ENCODE assay signal across 15 cellular contexts in the genomic region with DNA sequence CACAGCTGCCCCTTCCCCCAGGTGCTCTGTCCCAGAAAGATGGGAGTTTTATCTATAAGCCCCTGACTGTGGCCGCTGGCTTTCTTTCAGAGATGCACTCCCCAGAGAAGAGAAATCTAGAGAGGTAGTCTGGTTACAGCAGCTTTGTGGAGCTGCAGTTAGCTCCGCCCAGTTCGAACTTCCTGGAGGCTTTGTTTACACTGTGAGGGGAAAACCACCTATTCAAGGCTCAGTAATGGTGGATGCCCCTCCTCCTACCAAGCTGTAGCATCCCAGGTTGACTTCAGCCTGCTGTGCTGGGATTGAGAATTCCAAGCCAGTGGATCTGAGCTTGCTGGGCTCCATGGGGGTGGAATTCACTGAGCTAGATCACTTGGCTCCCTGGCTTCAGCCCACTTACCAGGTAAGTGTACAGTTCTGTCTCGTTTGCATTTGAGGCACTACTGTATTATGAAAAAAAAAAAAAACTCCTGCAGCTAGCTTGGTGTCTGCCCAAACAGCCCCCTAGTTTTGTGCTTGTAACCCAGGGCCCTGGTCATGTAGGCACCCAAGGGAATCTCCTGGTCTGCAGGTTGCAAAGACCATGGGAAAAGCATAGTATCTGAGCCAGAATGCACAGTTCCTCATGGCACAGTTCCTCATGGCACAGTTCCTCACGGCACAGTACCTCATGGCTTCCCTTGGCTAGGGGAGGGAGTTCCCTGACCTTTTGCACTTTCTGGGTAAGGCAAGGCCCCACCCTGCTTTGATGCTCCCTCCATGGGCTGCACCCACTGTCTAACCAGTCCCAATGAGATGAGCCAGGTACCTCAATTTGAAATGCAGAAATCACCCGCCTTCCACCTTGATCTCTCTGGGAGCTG.
DNase-seq lines count a peak whose midpoint lies in the region; ATAC-seq and TF ChIP-seq lines count a peak whose summit lies in the region.
"Had no signal": no experiment of that assay in that cellular context is flagged by ENCODE, and none has a peak within 500 bp of the region (broad histone marks: within the 10 kb centered on the region; RNA-seq: fewer than 3 reads in every experiment).

No MANE protein-coding gene starts in this region.

- no peak overlapping the region for H2BK12ac ChIP-seq in H9 (ENCODE audit: insufficient read length, low read depth, low read length)

- no peak overlapping the region for H2BK20ac ChIP-seq in H9 (ENCODE audit: low read depth, low read length, poor library complexity, severe bottlenecking)

- H3K79me1 ChIP-seq in H9 (ENCODE audit: insufficient read depth, low read depth, low read length, poor library complexity, severe bottlenecking), result no peaks in the 10 kb centered on the region

- no peak overlapping the region for H3K56ac ChIP-seq in H9 (ENCODE audit: insufficient read length, low read depth, low read length)

- peaks cover 5% of the 10 kb centered on the region; the same call in 1 of the 2 replicates for H3K27me3 Mint-ChIP-seq in H9 (ENCODE audit: low read depth)
- H3K27me3 Mint-ChIP-seq: activated CD4-positive, alpha-beta T cell treated with anti-CD3 and anti-CD28 coated beads, Interleukin-2, amount 10 ng/mL, durations not matched to agents 7 days and 5 days; naive thymus-derived CD4-positive, alpha-beta T cell had no signal

- peaks cover 20 to 31% of the 10 kb centered on the region in 2 experiments for H3K9me3 Mint-ChIP-seq in H9

- H3K9me3 ChIP-seq in H9 (ENCODE audit: control insufficient read depth, low read depth, low read length) (no peaks in the 10 kb centered on the region), WERI-Rb-1 (ENCODE audit: severe bottlenecking) (no peaks in the 10 kb centered on the region), adrenal gland (replicated peaks in 1 of 3) (no peaks in the 10 kb centered on the region)
- H3K9me3 ChIP-seq: ascending aorta had no signal

- no peaks in the 10 kb centered on the region for H3K23me2 ChIP-seq in H9 (ENCODE audit: insufficient read length, low read depth, low read length, poor library complexity, severe bottlenecking)

- H4K91ac ChIP-seq in H9 (ENCODE audit: insufficient read length, low read depth, low read length), result no peak overlapping the region

- H3T11ph ChIP-seq in H9 (ENCODE audit: low read length), result no peak overlapping the region

- no peak overlapping the region for H3K23ac ChIP-seq in H9 (ENCODE audit: insufficient read length, low read depth, low read length)

- H3K36me3 ChIP-seq in WERI-Rb-1 (no peaks in the 10 kb centered on the region), adrenal gland (replicated peaks in 1 of 2) (no peaks in the 10 kb centered on the region)
- H3K36me3 ChIP-seq: ascending aorta had no signal

- H3K79me2 ChIP-seq in H9 (ENCODE audit: insufficient read depth, low read length), result no peaks in the 10 kb centered on the region

- ATAC-seq in GM18858 (IDR thresholded peaks at IDR 0.05; ENCODE audit: unreplicated experiment), result peak; percentile 60
- ATAC-seq: naive thymus-derived CD4-positive, alpha-beta T cell; stimulated activated effector memory CD8-positive, alpha-beta T cell treated with anti-CD3 and anti-CD28 coated beads, Interleukin-12 subunit alpha, Interleukin-12 subunit beta, amount 100 ng/mL, for 72 hours had no signal

- no peak for TF ChIP-seq CTCF in H9 (conservative IDR thresholded peaks at IDR 0.05)
- TF ChIP-seq CTCF in WERI-Rb-1 (IDR thresholded peaks at IDR 0.05; ENCODE audit: low read depth, low read length), result no peak
- TF ChIP-seq CTCF in adrenal gland (IDR thresholded peaks at IDR 0.05), result no peak

- peaks cover 0 to 13% of the 10 kb centered on the region in 2 experiments for H3K4me1 Mint-ChIP-seq in H9
- H3K4me1 Mint-ChIP-seq: activated CD4-positive, alpha-beta T cell treated with anti-CD3 and anti-CD28 coated beads, Interleukin-2, amount 10 ng/mL, durations not matched to agents 7 days and 5 days; naive thymus-derived CD4-positive, alpha-beta T cell; stimulated activated effector memory CD8-positive, alpha-beta T cell treated with anti-CD3 and anti-CD28 coated beads, Interleukin-12 subunit alpha, Interleukin-12 subunit beta, amount 100 ng/mL, for 72 hours had no signal

- H3K27ac Mint-ChIP-seq in H9, result peak overlapping the region in 1 of 3 experiments; percentile 92; a peak in 2 of 7 replicates
- H3K27ac Mint-ChIP-seq: activated CD4-positive, alpha-beta T cell treated with anti-CD3 and anti-CD28 coated beads, Interleukin-2, amount 10 ng/mL, durations not matched to agents 7 days and 5 days; naive thymus-derived CD4-positive, alpha-beta T cell; stimulated activated effector memory CD8-positive, alpha-beta T cell treated with anti-CD3 and anti-CD28 coated beads, Interleukin-12 subunit alpha, Interleukin-12 subunit beta, amount 100 ng/mL, for 72 hours had no signal

- H4K20me1 ChIP-seq in H9 (ENCODE audit: control insufficient read depth, insufficient read depth, insufficient read length), result no peaks in the 10 kb centered on the region

- H2AK5ac ChIP-seq in H9 (ENCODE audit: insufficient read length, low read length), result no peak overlapping the region

- H3K4me3 Mint-ChIP-seq in H9, result no peak overlapping the region
- H3K4me3 Mint-ChIP-seq: activated CD4-positive, alpha-beta T cell treated with anti-CD3 and anti-CD28 coated beads, Interleukin-2, amount 10 ng/mL, durations not matched to agents 7 days and 5 days; naive thymus-derived CD4-positive, alpha-beta T cell; stimulated activated effector memory CD8-positive, alpha-beta T cell treated with anti-CD3 and anti-CD28 coated beads, Interleukin-12 subunit alpha, Interleukin-12 subunit beta, amount 100 ng/mL, for 72 hours had no signal

- no peak overlapping the region for H3K27ac ChIP-seq in H9 (ENCODE audit: insufficient read length, low read depth, low read length)
- no peak overlapping the region for H3K27ac ChIP-seq in WERI-Rb-1
- no peak overlapping the region for H3K27ac ChIP-seq in adrenal gland
- H3K27ac ChIP-seq: ascending aorta had no signal

- WGBS in H9 (ENCODE audit: extremely low coverage, insufficient read length, low lambda C conversion rate), result no CpG with 5 or more reads among the region's 6 CpGs
- WGBS in adrenal gland, 4 donors, result 67 to 81% (median 72%) methylated on average over 5 to 6 of the region's 6 CpGs

- H2BK15ac ChIP-seq in H9 (ENCODE audit: low read depth, low read length), result no peak overlapping the region

- no peak overlapping the region for H3K4ac ChIP-seq in H9 (ENCODE audit: low read depth, low read length)

- TF ChIP-seq POLR2A in adrenal gland (IDR thresholded peaks at IDR 0.05), result no peak

- H3K36me3 Mint-ChIP-seq in H9 (ENCODE audit: insufficient read depth in 1 of 3, low read depth in 3 of 3), result peaks cover 4 to 28% (median 7%) of the 10 kb centered on the region in 3 experiments; a peak in 6 of 7 replicates
- H3K36me3 Mint-ChIP-seq: stimulated activated effector memory CD8-positive, alpha-beta T cell treated with anti-CD3 and anti-CD28 coated beads, Interleukin-12 subunit alpha, Interleukin-12 subunit beta, amount 100 ng/mL, for 72 hours had no signal

- H3K4me3 ChIP-seq in WERI-Rb-1 (ENCODE audit: low read depth, low read length) (no peak overlapping the region), adrenal gland (no peak overlapping the region)
- H3K4me3 ChIP-seq: ascending aorta had no signal

- peak; percentile 3 for DNase-seq in A172 (ENCODE audit: low spot score)
- peak; percentile 78 for DNase-seq in H9
- peak; percentile 81 for DNase-seq in NCI-H69 (lab: John Stamatoyannopoulos, UW)
- DNase-seq in GM03348 (ENCODE audit: low spot score), result no peak
- DNase-seq in WERI-Rb-1, result no peak
- no peak for DNase-seq in adrenal gland
- no peak for DNase-seq in posterior cingulate gyrus
- DNase-seq: activated CD4-positive, alpha-beta T cell treated with anti-CD3 and anti-CD28 coated beads, Interleukin-2, amount 10 ng/mL, durations not matched to agents 7 days and 5 days; naive thymus-derived CD4-positive, alpha-beta T cell; NCI-H774; SHP77 treated with DMSO at 0.1 percent for 48 hours; stimulated activated CD4-positive, alpha-beta T cell treated with anti-CD3 and anti-CD28 coated beads, Interleukin-4, amount 100 ng/mL, for 1 hour had no signal

- H2BK120ac ChIP-seq in H9 (ENCODE audit: low read depth, low read length, poor library complexity, severe bottlenecking), result no peak overlapping the region

- H3K9ac ChIP-seq in H9 (ENCODE audit: extremely low read depth, insufficient read length, low read length), result no peak overlapping the region

- intact Hi-C loops in adrenal gland (cut with DNase I) (no loop called here), posterior cingulate gyrus (cut with DNase I) (no loop called here)

- H3K4me2 ChIP-seq in H9 (ENCODE audit: insufficient read depth, insufficient read length, low read length), result no peak overlapping the region

- no peak overlapping the region for H4K5ac ChIP-seq in H9 (ENCODE audit: insufficient read length, low read depth, low read length)

- H3K4me1 ChIP-seq in H9 (ENCODE audit: insufficient read depth, low read length) (no peaks in the 10 kb centered on the region; the same call in 1 of the 2 replicates), adrenal gland (replicated peaks in 1 of 2) (no peaks in the 10 kb centered on the region)
- H3K4me1 ChIP-seq: ascending aorta had no signal

- no peak overlapping the region for H2BK5ac ChIP-seq in H9 (ENCODE audit: insufficient read length, low read length)

- no peak overlapping the region for H4K8ac ChIP-seq in H9 (replicated peaks; ENCODE audit: insufficient read length, low read depth, low read length)

- no peak overlapping the region for H3K14ac ChIP-seq in H9 (ENCODE audit: insufficient read depth, low read length)

- peak overlapping the region; percentile 50 for H3K18ac ChIP-seq in H9 (ENCODE audit: insufficient read length, low read depth, low read length)

- H3K27me3 ChIP-seq in H9 (ENCODE audit: insufficient read depth, low read length) (no peaks in the 10 kb centered on the region), WERI-Rb-1 (ENCODE audit: insufficient read depth, low read depth, severe bottlenecking) (no peaks in the 10 kb centered on the region), adrenal gland (no peaks in the 10 kb centered on the region)
- H3K27me3 ChIP-seq: ascending aorta had no signal

- no peak overlapping the region for H2AFZ ChIP-seq in H9 (ENCODE audit: low read length)

Comparison
In these comparisons a context has a peak if more than half of its experiments do, and no peak if none do; other contexts are left out.
1. DNase-seq: peak in A172 (single experiment), H9 (single experiment) and NCI-H69 (single experiment); none in GM03348 (single experiment), WERI-Rb-1 (single experiment), adrenal gland (0 of 7) and posterior cingulate gyrus (0 of 10).